ENCODE assay signal across 8 cellular contexts in genomic region chr19:48634036-48634342, GRCh38. TPM values are rescaled to one million over a fixed set of nuclear protein-coding genes. Genes with fewer than 3 reads are reported as not detected.
DNase-seq lines count a peak whose midpoint lies in the region; ATAC-seq and TF ChIP-seq lines count a peak whose summit lies in the region.

No MANE protein-coding gene starts in this region.

- H3K9me3 ChIP-seq in mucosa of rectum (ENCODE audit: control insufficient read depth in 2 of 2, low read length in 2 of 2) (no peaks in the 10 kb centered on the region), vagina (no peaks in the 10 kb centered on the region)

- H3K4me1 ChIP-seq in mucosa of rectum (ENCODE audit: control insufficient read depth in 2 of 2, insufficient read depth in 2 of 2, low read length in 2 of 2) (peaks cover 45 to 52% of the 10 kb centered on the region in 2 donors), vagina (peaks cover 82% of the 10 kb centered on the region)

- H3K4me3 Mint-ChIP-seq in stimulated activated naive CD8-positive, alpha-beta T cell treated with anti-CD3 and anti-CD28 coated beads, Interleukin-15, Interleukin-2, amounts not matched to agents 100 ng/mL and 50 ng/mL, for 24 hours: peak overlapping the region; percentile 71
- H3K4me3 Mint-ChIP-seq in brain: peak overlapping the region; percentile 72 to 88 (median 85)

- H3K27ac ChIP-seq in mucosa of rectum (ENCODE audit: low read depth in 2 of 2, low read length in 2 of 2) (peak overlapping the region; percentile 97 to 98), vagina (peak overlapping the region; percentile 99)

- no peaks in the 10 kb centered on the region for H3K9me3 Mint-ChIP-seq in stimulated activated naive CD8-positive, alpha-beta T cell treated with anti-CD3 and anti-CD28 coated beads, Interleukin-15, Interleukin-2, amounts not matched to agents 100 ng/mL and 50 ng/mL, for 24 hours
- no peaks in the 10 kb centered on the region for H3K9me3 Mint-ChIP-seq in brain

- intact Hi-C loops in vagina (cut with DNase I): loop anchor here (10.0 kb wide), 1 partner anchor 331 kb away; the partner anchor contains the start of gene FTL

- POLR2A ChIA-PET in HEK293T (lab: Yijun Ruan, JAX): interaction anchor here (0.5 to 6.7 kb wide), 5 partner anchors 11 to 87 kb away, joined by 3 to 88 read pairs (median 9); partner anchors contain the start of genes CA11, RPL18 and SPHK2

- H3K36me3 ChIP-seq in mucosa of rectum (ENCODE audit: control insufficient read depth in 2 of 2, insufficient read depth in 2 of 2, low read length in 2 of 2): peaks cover 6 to 18% of the 10 kb centered on the region in 2 donors
- H3K36me3 ChIP-seq in vagina: peaks cover 0 to 5% of the 10 kb centered on the region in 2 donors

- CTCF ChIA-PET in HEK293T (lab: Yijun Ruan, JAX): interaction anchor here (0.7 to 1.8 kb wide), 2 partner anchors 41 to 45 kb away, joined by 4 read pairs; no protein-coding TSS in a partner anchor

- H3K27me3 ChIP-seq in mucosa of rectum (ENCODE audit: control insufficient read depth in 2 of 2, insufficient read depth in 2 of 2, low read length in 2 of 2) (no peaks in the 10 kb centered on the region), vagina (no peaks in the 10 kb centered on the region)

- no peaks in the 10 kb centered on the region for H3K27me3 Mint-ChIP-seq in stimulated activated naive CD8-positive, alpha-beta T cell treated with anti-CD3 and anti-CD28 coated beads, Interleukin-15, Interleukin-2, amounts not matched to agents 100 ng/mL and 50 ng/mL, for 24 hours
- H3K27me3 Mint-ChIP-seq in brain: peaks cover 6% of the 10 kb centered on the region

- no peak for TF ChIP-seq POLR2A in vagina (IDR thresholded peaks at IDR 0.05)

- H3K4me3 ChIP-seq in mucosa of rectum (ENCODE audit: low read length in 2 of 2) (peak overlapping the region; percentile 44 to 75), vagina (peak overlapping the region; percentile 54 to 69)

- H3K4me1 Mint-ChIP-seq in stimulated activated naive CD8-positive, alpha-beta T cell treated with anti-CD3 and anti-CD28 coated beads, Interleukin-15, Interleukin-2, amounts not matched to agents 100 ng/mL and 50 ng/mL, for 24 hours (ENCODE audit: low read depth): peaks cover 65% of the 10 kb centered on the region
- peaks cover 73% of the 10 kb centered on the region for H3K4me1 Mint-ChIP-seq in brain

- no peak for ATAC-seq in stimulated activated naive CD8-positive, alpha-beta T cell treated with anti-CD3 and anti-CD28 coated beads, Interleukin-15, Interleukin-2, amounts not matched to agents 100 U/mL and 50 U/mL, for 24 hours
- no peak for ATAC-seq in GM21526 (IDR thresholded peaks at IDR 0.05; ENCODE audit: low FRiP score, unreplicated experiment)

- peak overlapping the region; percentile 87 for H3K27ac Mint-ChIP-seq in stimulated activated naive CD8-positive, alpha-beta T cell treated with anti-CD3 and anti-CD28 coated beads, Interleukin-15, Interleukin-2, amounts not matched to agents 100 ng/mL and 50 ng/mL, for 24 hours
- H3K27ac Mint-ChIP-seq in brain: peak overlapping the region; percentile 72 to 99 (median 96)

- H3K9ac ChIP-seq in mucosa of rectum (ENCODE audit: low read depth in 1 of 2, low read length in 2 of 2): peak overlapping the region; percentile 18 to 39

- TF ChIP-seq CTCF in brain (conservative IDR thresholded peaks at IDR 0.05) (no peak), vagina (IDR thresholded peaks at IDR 0.05) (no peak)

- DNase-seq in stimulated activated naive CD8-positive, alpha-beta T cell treated with anti-CD3 and anti-CD28 coated beads, Interleukin-15, Interleukin-2, amounts not matched to agents 100 U/mL and 50 U/mL, for 24 hours: no peak
- no peak for DNase-seq in vagina (ENCODE audit: extremely low spot score in 2 of 2)
- no peak for DNase-seq in SKM-1 treated with dmso at 0.1 percent for 144 hours (lab: John Stamatoyannopoulos, UW; ENCODE audit: unreplicated experiment)
- DNase-seq in HEK293T (ENCODE audit: extremely low spot score): no peak

- peaks cover 3% of the 10 kb centered on the region for H3K36me3 Mint-ChIP-seq in stimulated activated naive CD8-positive, alpha-beta T cell treated with anti-CD3 and anti-CD28 coated beads, Interleukin-15, Interleukin-2, amounts not matched to agents 100 ng/mL and 50 ng/mL, for 24 hours (ENCODE audit: low read depth)
- peaks cover 12% of the 10 kb centered on the region for H3K36me3 Mint-ChIP-seq in brain

TF ChIP-seq in HEK293T, 16 proteins besides CTCF, POLR2A, EP300 and RAD21:
- TF ChIP-seq ELF4 (IDR thresholded peaks at IDR 0.05): no peak
- no peak for TF ChIP-seq SUZ12 (IDR thresholded peaks at IDR 0.05)
- no peak for TF ChIP-seq ZNF384 (IDR thresholded peaks at IDR 0.05)
- TF ChIP-seq BHLHE40 (IDR thresholded peaks at IDR 0.05; ENCODE audit: borderline replicate concordance): no peak
- TF ChIP-seq FOXM1 (IDR thresholded peaks at IDR 0.05; ENCODE audit: borderline replicate concordance): no peak
- TF ChIP-seq NFRKB (IDR thresholded peaks at IDR 0.05): no peak
- TF ChIP-seq LEF1 (IDR thresholded peaks at IDR 0.05; ENCODE audit: borderline replicate concordance): no peak
- no peak for TF ChIP-seq FOXA1 (IDR thresholded peaks at IDR 0.05)
- no peak for TF ChIP-seq HDGF (IDR thresholded peaks at IDR 0.05; ENCODE audit: borderline replicate concordance)
- TF ChIP-seq, protein P1, sequence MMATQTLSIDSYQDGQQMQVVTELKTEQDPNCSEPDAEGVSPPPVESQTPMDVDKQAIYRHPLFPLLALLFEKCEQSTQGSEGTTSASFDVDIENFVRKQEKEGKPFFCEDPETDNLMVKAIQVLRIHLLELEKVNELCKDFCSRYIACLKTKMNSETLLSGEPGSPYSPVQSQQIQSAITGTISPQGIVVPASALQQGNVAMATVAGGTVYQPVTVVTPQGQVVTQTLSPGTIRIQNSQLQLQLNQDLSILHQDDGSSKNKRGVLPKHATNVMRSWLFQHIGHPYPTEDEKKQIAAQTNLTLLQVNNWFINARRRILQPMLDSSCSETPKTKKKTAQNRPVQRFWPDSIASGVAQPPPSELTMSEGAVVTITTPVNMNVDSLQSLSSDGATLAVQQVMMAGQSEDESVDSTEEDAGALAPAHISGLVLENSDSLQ (IDR thresholded peaks at IDR 0.05): no peak
- TF ChIP-seq ARNT (IDR thresholded peaks at IDR 0.05): no peak
- TF ChIP-seq CTBP1 (IDR thresholded peaks at IDR 0.05; ENCODE audit: borderline replicate concordance): no peak
- TF ChIP-seq SP1 (IDR thresholded peaks at IDR 0.05): no peak

RNA-seq across cellular contexts. Expression of gene DBP, which starts 3.2 kb away (rescaled TPM):
- 53.2 TPM for polyA plus RNA-seq in brain (ENCODE audit: insufficient read depth, low read depth, low replicate concordance)
- 4.9 TPM for total RNA-seq in vagina

RNA-seq across cellular contexts. Expression of gene CA11, which starts 12.0 kb away (rescaled TPM):
- 189 TPM for polyA plus RNA-seq in brain (ENCODE audit: insufficient read depth, low read depth, low replicate concordance)
- total RNA-seq in vagina: 7.9 TPM

RNA-seq across cellular contexts. Expression of gene SPHK2, which starts 14.7 kb away (rescaled TPM):
- 45.7 TPM for polyA plus RNA-seq in brain (ENCODE audit: insufficient read depth, low read depth, low replicate concordance)
- 19.9 TPM for total RNA-seq in vagina

RNA-seq across cellular contexts. Expression of gene RPL18, which starts 15.0 kb away (rescaled TPM):
- 3,254 TPM for polyA plus RNA-seq in brain (ENCODE audit: insufficient read depth, low read depth, low replicate concordance)
- total RNA-seq in vagina: 2,346 TPM

RNA-seq across cellular contexts. Expression of gene FAM83E, which starts 19.1 kb away (rescaled TPM):
- 0.95 TPM for polyA plus RNA-seq in brain (ENCODE audit: insufficient read depth, low read depth, low replicate concordance)
- total RNA-seq in vagina: 3.2 TPM
